Comparison of ENCODE assay signal across 26 cellular contexts in genomic region chr20:17811605-17811965, GRCh38.
"Had no signal": no experiment of that assay in that cellular context is flagged by ENCODE, and none has a peak within 500 bp of the region (broad histone marks: within the 10 kb centered on the region; RNA-seq: fewer than 3 reads in every experiment).

No MANE protein-coding gene starts in this region.

- DNase-seq: activated CD4-positive, alpha-beta T cell treated with anti-CD3 and anti-CD28 coated beads for 1 hour; activated CD4-positive, alpha-beta T cell treated with anti-CD3 and anti-CD28 coated beads for 4 hours; activated CD4-positive, alpha-beta T cell treated with anti-CD3 and anti-CD28 coated beads, Interleukin-2, amount 50 U/mL, for 1 hour; activated CD4-positive, alpha-beta T cell treated with anti-CD3 and anti-CD28 coated beads, Interleukin-2, amount 50 U/mL, for 48 hours; activated CD4-positive, CD25-positive, alpha-beta regulatory T cell; activated CD8-positive, alpha-beta memory T cell treated with anti-CD3 and anti-CD28 coated beads for 24 hours; activated CD8-positive, alpha-beta T cell treated with anti-CD3 and anti-CD28 coated beads for 36 hours; activated effector memory CD4-positive, alpha-beta T cell treated with Interleukin-2 at 50 U/mL for 16 hours; activated gamma-delta T cell treated with Interleukin-2 at 50 U/mL for 16 hours; activated naive CD4-positive, alpha-beta T cell treated with anti-CD3 and anti-CD28 coated beads, Interleukin-2, amount 50 U/mL, for 16 hours; activated naive CD4-positive, alpha-beta T cell treated with Interleukin-2 at 50 U/mL for 16 hours; activated T-cell treated with anti-CD3 and anti-CD28 coated beads, Interleukin-2, amount 50 U/mL, for 4 hours; amniotic stem cell; anterior cingulate cortex; brain microvascular endothelial cell; dorsolateral prefrontal cortex; effector memory CD4-positive, alpha-beta T cell; endodermal cell; head of caudate nucleus; T-helper 2 cell had no signal

- H3K36me3 Mint-ChIP-seq: activated naive CD8-positive, alpha-beta T cell had no signal

- H3K4me3 ChIP-seq: coronary artery, dorsolateral prefrontal cortex had no signal

- H3K27ac Mint-ChIP-seq: activated CD8-positive, alpha-beta T cell treated with anti-CD3 and anti-CD28 coated beads for 36 hours; activated naive CD8-positive, alpha-beta T cell; activated T-helper 17 cell treated with anti-CD3 and anti-CD28 coated beads, Interleukin-2, amount 50 U/mL, for 72 hours; dendritic cell treated with granulocyte-macrophage colony-stimulating factor and Interleukin-4, amounts not matched to agents 40 ng/mL and 50 ng/mL, for 4 days; endodermal cell had no signal

- H3K4me1 Mint-ChIP-seq: activated T-helper 17 cell treated with anti-CD3 and anti-CD28 coated beads, Interleukin-2, amount 50 U/mL, for 72 hours; central memory CD8-positive, alpha-beta T cell; endodermal cell had no signal

- H3K27me3 ChIP-seq: brain microvascular endothelial cell, dorsolateral prefrontal cortex had no signal

- H3K9me3 Mint-ChIP-seq: activated CD8-positive, alpha-beta T cell treated with anti-CD3 and anti-CD28 coated beads for 36 hours; activated T-cell treated with anti-CD3 and anti-CD28 coated beads, Interleukin-2, amount 50 U/mL, for 4 hours; activated T-helper 17 cell treated with anti-CD3 and anti-CD28 coated beads, Interleukin-2, amount 50 U/mL, for 72 hours; central memory CD8-positive, alpha-beta T cell; dendritic cell treated with granulocyte-macrophage colony-stimulating factor and Interleukin-4, amounts not matched to agents 40 ng/mL and 50 ng/mL, for 4 days; endodermal cell had no signal

- H3K4me3 Mint-ChIP-seq: activated CD8-positive, alpha-beta T cell treated with anti-CD3 and anti-CD28 coated beads for 36 hours; activated naive CD8-positive, alpha-beta T cell; activated T-cell treated with anti-CD3 and anti-CD28 coated beads, Interleukin-2, amount 50 U/mL, for 4 hours; activated T-helper 17 cell treated with anti-CD3 and anti-CD28 coated beads, Interleukin-2, amount 50 U/mL, for 72 hours; central memory CD8-positive, alpha-beta T cell; dendritic cell treated with granulocyte-macrophage colony-stimulating factor and Interleukin-4, amounts not matched to agents 40 ng/mL and 50 ng/mL, for 4 days; endodermal cell had no signal

- H3K27me3 Mint-ChIP-seq: activated CD8-positive, alpha-beta T cell treated with anti-CD3 and anti-CD28 coated beads for 36 hours; activated naive CD8-positive, alpha-beta T cell; activated T-helper 17 cell treated with anti-CD3 and anti-CD28 coated beads, Interleukin-2, amount 50 U/mL, for 72 hours; dendritic cell treated with granulocyte-macrophage colony-stimulating factor and Interleukin-4, amounts not matched to agents 40 ng/mL and 50 ng/mL, for 4 days had no signal

- H3K36me3 ChIP-seq: brain microvascular endothelial cell had no signal

- H3K27ac ChIP-seq: brain microvascular endothelial cell, coronary artery, dorsolateral prefrontal cortex had no signal

- ATAC-seq: activated CD8-positive, alpha-beta T cell treated with anti-CD3 and anti-CD28 coated beads for 36 hours; activated T-cell treated with anti-CD3 and anti-CD28 coated beads, Interleukin-2, amount 50 U/mL, for 4 hours; activated T-helper 17 cell treated with anti-CD3 and anti-CD28 coated beads, Interleukin-2, amount 50 U/mL, for 72 hours; esophagus mucosa had no signal
